In the genomic region with DNA sequence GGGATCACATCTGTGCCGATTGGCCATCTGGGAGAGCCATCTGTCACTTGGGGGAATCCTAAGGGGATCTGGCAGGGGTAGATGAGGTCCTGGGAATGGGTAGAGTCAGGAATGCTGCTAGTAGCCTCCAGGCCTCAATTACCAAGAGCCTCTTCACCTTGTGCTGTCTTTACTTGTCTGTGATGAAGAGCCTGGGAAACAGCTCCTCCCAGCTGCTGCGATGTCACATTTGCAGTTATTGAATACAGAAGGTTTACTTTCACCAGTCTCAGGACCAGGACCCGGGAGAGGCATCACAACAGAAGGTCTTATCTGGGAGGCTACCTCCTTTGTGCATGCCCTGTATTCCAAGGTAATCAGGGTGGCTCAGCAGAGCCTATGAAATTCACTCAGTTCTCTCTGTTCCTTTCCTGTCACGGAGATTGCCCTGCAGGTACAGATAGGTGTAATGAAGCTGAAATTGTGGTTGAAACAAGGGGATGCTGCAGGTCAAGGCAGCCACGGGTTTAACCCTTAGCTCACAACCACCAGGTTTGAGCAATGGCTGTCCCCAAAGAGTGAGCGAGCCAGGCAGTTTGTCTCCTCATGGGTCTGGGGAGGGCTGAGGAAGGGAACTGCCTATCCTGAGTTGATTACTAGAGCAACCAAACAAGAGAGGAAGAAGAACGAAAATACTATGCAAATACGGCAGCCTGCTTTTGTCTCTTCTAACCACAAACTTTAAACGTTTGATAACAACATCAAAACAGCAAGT, we compare ENCODE assay signal across 17 cellular contexts.
DNase-seq lines count a peak whose midpoint lies in the region; ATAC-seq and TF ChIP-seq lines count a peak whose summit lies in the region.
"Had no signal": no experiment of that assay in that cellular context is flagged by ENCODE, and none has a peak within 500 bp of the region (broad histone marks: within the 10 kb centered on the region; RNA-seq: fewer than 3 reads in every experiment).

No MANE protein-coding gene starts in this region.

- ATAC-seq in GM19463 (IDR thresholded peaks at IDR 0.05; ENCODE audit: unreplicated experiment), result no peak
- ATAC-seq in HG03378 (IDR thresholded peaks at IDR 0.05; ENCODE audit: unreplicated experiment), result no peak
- ATAC-seq: left ventricle myocardium superior; natural killer cell treated with Interleukin-12 subunit alpha and Interleukin-12 subunit beta and Interleukin-15 and Interleukin-18, amount 100 ng/mL, for 72 hours had no signal

- no peaks in the 10 kb centered on the region for H4K20me1 ChIP-seq in MM.1S (ENCODE audit: insufficient read depth, low read length)

- H3K4me3 ChIP-seq in GM12865 (ENCODE audit: low read depth, low read length) (no peak overlapping the region), MM.1S (ENCODE audit: low read length) (peak overlapping the region; percentile 35), WERI-Rb-1 (ENCODE audit: low read depth, low read length) (peak overlapping the region; percentile 15)
- H3K4me3 ChIP-seq: cardiac muscle cell, sigmoid colon, SK-N-MC had no signal

- H3K4me1 ChIP-seq in MM.1S (ENCODE audit: low read length), result peaks cover 26% of the 10 kb centered on the region
- H3K4me1 ChIP-seq: sigmoid colon had no signal

- TF ChIP-seq CTCF in GM12865 (IDR thresholded peaks at IDR 0.05; ENCODE audit: insufficient read depth, low read depth, low read length, missing control alignments), result no peak
- peak; percentile 22; the same call in 1 of the 2 replicates for TF ChIP-seq CTCF in MM.1S (IDR thresholded peaks at IDR 0.05; ENCODE audit: low read length)
- peak; percentile 51 for TF ChIP-seq CTCF in WERI-Rb-1 (IDR thresholded peaks at IDR 0.05; ENCODE audit: low read depth, low read length)

- DNase-seq in GM12865 (ENCODE audit: low read depth), result peak; percentile 25
- peak; percentile 38 for DNase-seq in MM.1S
- DNase-seq in WERI-Rb-1, result peak; percentile 82
- peak; percentile 2 to 13 for DNase-seq in lung microvascular endothelial cell (ENCODE audit: low read depth in 2 of 2)
- no peak for DNase-seq in Ammon's horn (ENCODE audit: low spot score)
- no peak for DNase-seq in DMS79 treated with DMSO at 0.1 percent for 48 hours (lab: John Stamatoyannopoulos, UW)
- DNase-seq: activated naive CD4-positive, alpha-beta T cell treated with anti-CD3 and anti-CD28 coated beads, Interleukin-2, amount 10 ng/mL, durations not matched to agents 7 days and 5 days; GF-D8; head of caudate nucleus; left ventricle myocardium superior; sigmoid colon; stimulated activated naive CD4-positive, alpha-beta T cell had no signal

- H3K27ac ChIP-seq in MM.1S (ENCODE audit: low read length) (peak overlapping the region; percentile 26; the same call in 1 of the 2 replicates), WERI-Rb-1 (peak overlapping the region; percentile 56)
- H3K27ac ChIP-seq: cardiac muscle cell, sigmoid colon, SK-N-MC had no signal

- H3K9ac ChIP-seq in MM.1S (ENCODE audit: low read length), result no peak overlapping the region

- H3K27me3 ChIP-seq in MM.1S (replicated peaks; ENCODE audit: insufficient read depth, low read length) (no peaks in the 10 kb centered on the region), WERI-Rb-1 (ENCODE audit: insufficient read depth, low read depth, severe bottlenecking) (no peaks in the 10 kb centered on the region)
- H3K27me3 ChIP-seq: sigmoid colon had no signal

- H3K9me2 ChIP-seq in MM.1S (replicated peaks; ENCODE audit: insufficient read depth, low read length), result no peaks in the 10 kb centered on the region

- H3K9me3 ChIP-seq in MM.1S (replicated peaks; ENCODE audit: insufficient read depth, low read length) (no peaks in the 10 kb centered on the region), WERI-Rb-1 (ENCODE audit: severe bottlenecking) (no peaks in the 10 kb centered on the region)
- H3K9me3 ChIP-seq: sigmoid colon had no signal

- peak overlapping the region; percentile 56 for H2AFZ ChIP-seq in MM.1S (ENCODE audit: low read length)

- no peaks in the 10 kb centered on the region for H3K79me2 ChIP-seq in MM.1S (ENCODE audit: low read length)

- H3F3A ChIP-seq in MM.1S (ENCODE audit: insufficient read depth, low read length), result peaks cover 8% of the 10 kb centered on the region; the same call in 1 of the 2 replicates

- peak overlapping the region; percentile 79 for H3K4me2 ChIP-seq in MM.1S (ENCODE audit: low read depth, low read length)

- H3K36me3 ChIP-seq in MM.1S (replicated peaks; ENCODE audit: insufficient read depth, low read length) (no peaks in the 10 kb centered on the region), WERI-Rb-1 (no peaks in the 10 kb centered on the region)
- H3K36me3 ChIP-seq: cardiac muscle cell, sigmoid colon had no signal

Comparison
In these comparisons a context has a peak if more than half of its experiments do, and no peak if none do; other contexts are left out.
1. DNase-seq: peak in GM12865 (single experiment), MM.1S (single experiment), WERI-Rb-1 (single experiment) and lung microvascular endothelial cell (2 of 2); none in Ammon's horn (single experiment) and DMS79 treated with DMSO at 0.1 percent for 48 hours (single experiment).